31 cellular contexts compared by ENCODE assay signal in the genomic region with DNA sequence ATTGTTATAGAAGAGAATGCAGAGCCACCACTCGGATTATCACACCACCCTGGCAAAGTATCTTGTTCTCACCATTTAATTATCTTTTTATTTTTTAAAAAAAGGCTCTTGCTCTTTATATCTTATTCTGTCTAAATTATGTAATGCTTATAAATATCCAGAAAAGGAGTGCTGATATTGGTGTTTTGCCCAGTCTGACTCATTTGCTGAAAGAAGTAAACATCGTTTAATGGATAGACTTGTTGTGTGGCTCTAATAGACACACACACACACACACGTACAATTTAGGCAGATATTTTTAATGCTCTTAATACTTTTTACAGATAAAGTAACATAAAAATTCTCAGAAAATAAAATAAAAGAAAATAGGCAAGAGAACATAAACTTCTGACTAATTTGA.
A peak's percentile ranks its signal among the peaks of the same experiment; 100 is the strongest.
DNase-seq lines count a peak whose midpoint lies in the region; ATAC-seq and TF ChIP-seq lines count a peak whose summit lies in the region.
"Had no signal": no experiment of that assay in that cellular context is flagged by ENCODE, and none has a peak within 500 bp of the region (broad histone marks: within the 10 kb centered on the region; RNA-seq: fewer than 3 reads in every experiment).

No MANE protein-coding gene starts in this region.

- dilution Hi-C loops in IMR-90 (cut with HindIII; ENCODE audit: low sequenced_read_pairs, unreplicated experiment): no loop called here

- in situ Hi-C loops in IMR-90 (cut with MboI; ENCODE audit: low sequenced_read_pairs): loop anchor here (5.0 kb wide), 3 partner anchors 452 to 942 kb away; a partner anchor contains a TSS

- H3K9me3 ChIP-seq in IMR-90 (ENCODE audit: control insufficient read depth, insufficient read depth, low read length) (no peaks in the 10 kb centered on the region), right lobe of liver (no peaks in the 10 kb centered on the region)
- H3K9me3 ChIP-seq: A549, BLaER1, mucosa of descending colon, pancreas, right atrium auricular region, thoracic aorta, uterus had no signal

- POLR2A ChIA-PET in IMR-90 (lab: Charles Lee; ENCODE audit: unreplicated experiment): no interaction called here

- H3K4me3 ChIP-seq in IMR-90 (ENCODE audit: insufficient read depth, low read depth, low read length) (no peak overlapping the region), choroid plexus epithelial cell (ENCODE audit: low read depth, low read length) (peak overlapping the region; percentile 56), right lobe of liver (no peak overlapping the region)
- H3K4me3 ChIP-seq: A549, BLaER1, mucosa of descending colon, pancreas had no signal

- intact Hi-C loops in IMR-90 (cut with micrococcal nuclease) (loop anchor here (2.0 to 10.0 kb wide), 4 partner anchors 245 to 657 kb away; a partner anchor contains a TSS), right lobe of liver (cut with DNase I) (loop anchor here in 1 of 2 donors (10.0 kb wide), 1 partner anchor 945 kb away; no protein-coding TSS in a partner anchor)

- no peaks in the 10 kb centered on the region for H3K9me1 ChIP-seq in IMR-90 (ENCODE audit: insufficient read depth, low read length)

- H3K4me1 ChIP-seq in IMR-90 (ENCODE audit: control insufficient read depth, insufficient read depth, low read length) (peaks cover 5% of the 10 kb centered on the region), right lobe of liver (no peaks in the 10 kb centered on the region)
- H3K4me1 ChIP-seq: A549, pancreas, uterus had no signal

- no CpG with 5 or more reads among the region's 3 CpGs for WGBS in IMR-90 (ENCODE audit: extremely low coverage in 2 of 2, insufficient read length in 1 of 2), 2 experiments
- 29% methylated on average over 3 of the region's 3 CpGs for WGBS in right lobe of liver (ENCODE audit: insufficient coverage, low coverage, low lambda C conversion rate, missing lambda C conversion rate)

- peak; percentile 10 for DNase-seq in NCI-H1694 treated with DMSO at 0.1 percent for 48 hours (lab: John Stamatoyannopoulos, UW)
- no peak for DNase-seq in NCI-H1694 (lab: John Stamatoyannopoulos, UW)
- peak; percentile 80 for DNase-seq in IMR-90
- peak; percentile 69 for DNase-seq in choroid plexus epithelial cell (ENCODE audit: low read depth)
- peak; percentile 35 to 76 for DNase-seq in lung microvascular endothelial cell (ENCODE audit: low read depth in 2 of 2)
- DNase-seq in NCI-H2227 treated with DMSO at 0.1 percent for 48 hours (lab: John Stamatoyannopoulos, UW): no peak
- no peak for DNase-seq in right lobe of liver
- DNase-seq: activated CD4-positive, alpha-beta T cell treated with anti-CD3 and anti-CD28 coated beads, Interleukin-2, amount 10 ng/mL, durations not matched to agents 24 days and 14 days; activated naive CD4-positive, alpha-beta T cell treated with anti-CD3 and anti-CD28 coated beads, Interleukin-2, amount 10 ng/mL, durations not matched to agents 7 days and 5 days; activated T-cell treated with anti-CD3 and anti-CD28 coated beads, Interleukin-2, amount 50 U/mL, for 48 hours; DND-41; H7; Kasumi-1; mucosa of descending colon; NCI-H1048; NCI-H226; OCI-M1; pancreas; Right ventricle myocardium superior; stimulated activated CD4-positive, alpha-beta T cell treated with anti-CD3 and anti-CD28 coated beads, Interleukin-12 subunit alpha, Interleukin-12 subunit beta, amount 100 ng/mL, for 4 hours; stimulated activated CD4-positive, alpha-beta T cell treated with anti-CD3 and anti-CD28 coated beads, Interleukin-4, amount 100 ng/mL, for 24 hours; stimulated activated naive CD4-positive, alpha-beta T cell; T-helper 9 cell; uterus; WERI-Rb-1 had no signal

- CTCF ChIA-PET in IMR-90 (lab: Yijun Ruan, JAX): interaction anchor here (0.7 to 1.3 kb wide), 2 partner anchors 167 to 399 kb away, joined by 3 to 5 read pairs; no protein-coding TSS in a partner anchor

- ATAC-seq in IMR-90 (ENCODE audit: low read depth) (no peak), GM21526 (IDR thresholded peaks at IDR 0.05; ENCODE audit: low FRiP score, unreplicated experiment) (no peak), right lobe of liver (no peak)
- ATAC-seq: A549 had no signal

- H2AK9ac ChIP-seq in IMR-90 (replicated peaks; ENCODE audit: low read depth, low read length, poor library complexity): no peak overlapping the region

- H3K14ac ChIP-seq in IMR-90 (replicated peaks; ENCODE audit: low read depth, low read length): no peak overlapping the region

- no peak overlapping the region for H3K23ac ChIP-seq in IMR-90 (ENCODE audit: low read depth, low read length)

- H3K36me3 ChIP-seq in IMR-90 (ENCODE audit: control insufficient read depth, insufficient read depth, low read length) (no peaks in the 10 kb centered on the region), right lobe of liver (no peaks in the 10 kb centered on the region)
- H3K36me3 ChIP-seq: BLaER1, pancreas, right atrium auricular region, thoracic aorta, uterus, WERI-Rb-1 had no signal

- no peak overlapping the region; a peak in 1 of 4 replicates for H4K8ac ChIP-seq in IMR-90 (ENCODE audit: low read depth in 2 of 2, low read length in 2 of 2)

- H3K9ac ChIP-seq in IMR-90 (ENCODE audit: low read depth, low read length): no peak overlapping the region
- H3K9ac ChIP-seq: BLaER1 had no signal

- H3K4me2 ChIP-seq in IMR-90 (ENCODE audit: low read depth, low read length): no peak overlapping the region
- H3K4me2 ChIP-seq: A549, BLaER1 had no signal

- no peak overlapping the region for H2BK15ac ChIP-seq in IMR-90 (ENCODE audit: low read depth, low read length)

- H3K56ac ChIP-seq in IMR-90 (ENCODE audit: extremely low read depth, insufficient read depth, low read length): no peak overlapping the region

- TF ChIP-seq POLR2A in IMR-90 (IDR thresholded peaks at IDR 0.05; ENCODE audit: low read depth, low read length) (no peak), right lobe of liver (IDR thresholded peaks at IDR 0.05) (no peak)

- BruUV-seq in IMR-90 (replicated peaks; lab: Mats Ljungman, UMichigan): no TSS peak

- no peak overlapping the region for H2AK5ac ChIP-seq in IMR-90 (ENCODE audit: low read depth, low read length)

- H2BK120ac ChIP-seq in IMR-90 (ENCODE audit: low read depth, low read length): 0 out of 2 replicates have a peak overlapping the region, but pooled peaks have one; percentile 57

- no peak overlapping the region for H2AFZ ChIP-seq in IMR-90 (replicated peaks; ENCODE audit: low read length, poor library complexity)

- H2BK20ac ChIP-seq in IMR-90 (ENCODE audit: low read depth, low read length): no peak overlapping the region

- TF ChIP-seq RAD21 in IMR-90 (IDR thresholded peaks at IDR 0.05; ENCODE audit: low read length): no peak

- H3K27me3 ChIP-seq in IMR-90 (ENCODE audit: control insufficient read depth, insufficient read depth, low read length): no peaks in the 10 kb centered on the region
- H3K27me3 ChIP-seq in right lobe of liver: no peaks in the 10 kb centered on the region
- H3K27me3 ChIP-seq: BLaER1, right atrium auricular region, uterus had no signal

- no peak overlapping the region for H3K27ac ChIP-seq in IMR-90 (ENCODE audit: insufficient read depth, low read length)
- H3K27ac ChIP-seq in right lobe of liver: no peak overlapping the region
- H3K27ac ChIP-seq: A549, BLaER1, epithelial cell of prostate, pancreas, right atrium auricular region, thoracic aorta, WERI-Rb-1 had no signal

- no peak overlapping the region for H4K5ac ChIP-seq in IMR-90 (ENCODE audit: low read depth, low read length)

- no peak overlapping the region for H3K18ac ChIP-seq in IMR-90 (ENCODE audit: low read depth, low read length)

- peaks cover 3 to 20% of the 10 kb centered on the region in 2 experiments; a peak in 3 of 4 replicates for H3K79me1 ChIP-seq in IMR-90 (ENCODE audit: low read depth in 1 of 2, low read length in 2 of 2)

- H4K20me1 ChIP-seq in IMR-90 (ENCODE audit: insufficient read depth, low read length): no peaks in the 10 kb centered on the region
- H4K20me1 ChIP-seq: BLaER1 had no signal

- no peak overlapping the region for H3K4ac ChIP-seq in IMR-90 (ENCODE audit: low read depth, low read length)

- no peak overlapping the region for H4K91ac ChIP-seq in IMR-90 (ENCODE audit: insufficient read depth, low read depth, low read length)

- TF ChIP-seq CTCF in IMR-90 (conservative IDR thresholded peaks at IDR 0.05; ENCODE audit: low read depth, low read length) (no peak), choroid plexus epithelial cell (conservative IDR thresholded peaks at IDR 0.05; ENCODE audit: low read depth, low read length) (no peak), right lobe of liver (IDR thresholded peaks at IDR 0.05) (no peak)

- no peak overlapping the region for H2BK5ac ChIP-seq in IMR-90 (ENCODE audit: low read depth, low read length, poor library complexity, severe bottlenecking)

TF ChIP-seq in IMR-90, 13 proteins besides CTCF, POLR2A, EP300 and RAD21:
- TF ChIP-seq RFX5 (IDR thresholded peaks at IDR 0.05; ENCODE audit: low read depth, low read length) (no peak), FOS (IDR thresholded peaks at IDR 0.05; ENCODE audit: low read depth, low read length) (0 out of 2 replicates have a peak, but pooled peaks have one; percentile 25)

Comparison
In these comparisons a context has a peak if more than half of its experiments do, and no peak if none do; other contexts are left out.
1. DNase-seq: peak in NCI-H1694 treated with DMSO at 0.1 percent for 48 hours (single experiment), IMR-90 (single experiment), choroid plexus epithelial cell (single experiment) and lung microvascular endothelial cell (2 of 2); none in NCI-H1694 (single experiment), NCI-H2227 treated with DMSO at 0.1 percent for 48 hours (single experiment) and right lobe of liver (0 of 3).